Comparison of ENCODE assay signal across 8 cellular contexts in genomic region chr4:183397741-183398297, GRCh38. TPM values are rescaled to one million over a fixed set of nuclear protein-coding genes. Genes with fewer than 3 reads are reported as not detected.
DNase-seq lines count a peak whose midpoint lies in the region; ATAC-seq and TF ChIP-seq lines count a peak whose summit lies in the region.

No MANE protein-coding gene starts in this region.

- ATAC-seq in HG03442 (IDR thresholded peaks at IDR 0.05; ENCODE audit: unreplicated experiment), result no peak

- H4K20me1 ChIP-seq in GM23248 (ENCODE audit: insufficient read depth), result no peaks in the 10 kb centered on the region

- 0 out of 2 replicates have a peak, but pooled peaks cover 3% of the 10 kb centered on the region for H3F3A ChIP-seq in GM23248 (ENCODE audit: insufficient read depth)

- H3K27me3 ChIP-seq in GM23248 (replicated peaks; ENCODE audit: insufficient read depth) (no peaks in the 10 kb centered on the region), skeletal muscle satellite cell (ENCODE audit: control insufficient read depth, insufficient read depth, low read length) (peaks cover 5% of the 10 kb centered on the region)

- H3K9ac ChIP-seq in GM23248, result peak overlapping the region; percentile 85
- H3K9ac ChIP-seq in skeletal muscle satellite cell (ENCODE audit: low read depth, low read length), result peak overlapping the region; percentile 82

- 92 to 96% methylated on average over 13 to 14 of the region's 14 CpGs for WGBS in GM23248 (ENCODE audit: low coverage in 1 of 2, low lambda C conversion rate in 2 of 2, missing lambda C conversion rate in 2 of 2), 2 experiments

- H3K4me3 ChIP-seq in GM23248 (peak overlapping the region; percentile 77), fibroblast of pulmonary artery (replicated peaks; ENCODE audit: low read depth, low read length) (peak overlapping the region; percentile 53), skeletal muscle satellite cell (ENCODE audit: low read length) (peak overlapping the region; percentile 69)

- DNase-seq in GM23248 (no peak), fibroblast of pulmonary artery (ENCODE audit: low read depth) (no peak), NCI-H2171 (lab: John Stamatoyannopoulos, UW) (no peak)
- no peak for DNase-seq in NK-92 treated with Interleukin-12 subunit alpha and Interleukin-12 subunit beta, amount 100 ng/mL, for 24 hours (lab: John Stamatoyannopoulos, UW)
- no peak for DNase-seq in central memory CD4-positive, alpha-beta T cell

- H3K4me1 ChIP-seq in GM23248 (ENCODE audit: insufficient read depth) (peaks cover 10% of the 10 kb centered on the region), skeletal muscle satellite cell (ENCODE audit: control insufficient read depth, insufficient read depth, low read length) (peaks cover 7% of the 10 kb centered on the region)

- in situ Hi-C loops in GM23248 (cut with MboI), result loop anchor here (25.0 kb wide), 1 partner anchor 461 kb away; no protein-coding TSS in a partner anchor

- TF ChIP-seq CTCF in VCaP (conservative IDR thresholded peaks at IDR 0.05), result no peak
- TF ChIP-seq CTCF in fibroblast of pulmonary artery (IDR thresholded peaks at IDR 0.05; ENCODE audit: low read length, missing control alignments), result no peak

- H3K79me2 ChIP-seq in GM23248 (ENCODE audit: insufficient read depth), result no peaks in the 10 kb centered on the region

- H3K27ac ChIP-seq in GM23248 (no peak overlapping the region), VCaP (peak overlapping the region; percentile 62; the same call in 1 of the 2 replicates)

- H3K36me3 ChIP-seq in GM23248 (ENCODE audit: low read depth) (no peaks in the 10 kb centered on the region), skeletal muscle satellite cell (ENCODE audit: insufficient read depth, low read length) (no peaks in the 10 kb centered on the region)

- peak overlapping the region; percentile 100 for H2AFZ ChIP-seq in GM23248

- H3K4me2 ChIP-seq in GM23248 (ENCODE audit: unreplicated experiment) (peak overlapping the region; percentile 99), skeletal muscle satellite cell (ENCODE audit: low read length) (peak overlapping the region; percentile 94)

- H3K9me3 ChIP-seq in GM23248 (ENCODE audit: low read depth), result no peaks in the 10 kb centered on the region
- H3K9me3 ChIP-seq in skeletal muscle satellite cell (replicated peaks; ENCODE audit: low read length), result no peaks in the 10 kb centered on the region

- no peaks in the 10 kb centered on the region for H3K9me2 ChIP-seq in GM23248 (ENCODE audit: insufficient read depth)

RNA-seq across cellular contexts. Expression of gene CDKN2AIP, which starts 46.6 kb away (rescaled TPM):
- total RNA-seq in GM23248 (2014; rRNA removed; shearing (Covaris generic)), result 18.7 and 20.4 TPM in 2 replicates
- polyA plus RNA-seq in GM23248 (2016; fragmentation: Nextera tagmentation; extraction: Ambion mirVana), result 14.6 and 16.7 TPM in 2 replicates
- total RNA-seq in skeletal muscle satellite cell (2012; rRNA removed), result 10.1 and 10.3 TPM in 2 replicates
